In the genomic region with DNA sequence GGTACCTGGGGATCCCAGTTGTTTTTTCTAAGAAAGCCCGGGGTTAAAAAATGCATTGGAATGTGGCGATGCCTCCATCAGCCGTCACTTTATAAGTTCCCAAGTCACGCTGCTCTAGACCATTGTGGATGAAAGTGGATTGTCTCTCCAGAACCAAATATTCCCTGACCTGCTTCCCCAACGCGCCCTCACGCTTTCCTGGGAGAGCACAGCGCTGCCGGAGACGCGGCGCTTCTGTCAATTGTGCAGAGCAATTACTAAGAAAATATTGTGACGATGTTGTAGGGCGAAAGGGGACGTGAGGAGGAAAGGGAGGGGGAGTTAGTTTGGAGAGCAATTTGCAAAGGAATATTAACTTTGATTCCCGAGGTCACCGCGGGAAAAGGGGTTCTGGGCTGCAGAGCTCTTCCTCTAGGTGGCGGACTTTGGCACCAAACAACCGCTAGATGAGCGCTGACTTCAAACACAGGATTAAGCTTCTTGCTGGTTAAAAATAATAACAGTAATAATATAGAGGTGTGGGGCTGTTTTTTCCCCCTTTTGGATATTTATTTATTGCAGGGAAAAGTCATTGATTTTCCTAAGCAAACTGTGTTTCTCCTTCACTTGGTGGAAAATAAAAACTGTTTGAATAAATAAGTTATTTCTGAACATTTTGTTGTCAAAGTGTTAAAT, we compare ENCODE assay signal across 1 cellular context.
TF ChIP-seq lines count a peak whose summit lies in the region.

No MANE protein-coding gene starts in this region.

TF ChIP-seq in GM12878, 131 proteins besides CTCF, POLR2A, EP300 and RAD21 (continued from another document):
- TF ChIP-seq, protein P1, sequence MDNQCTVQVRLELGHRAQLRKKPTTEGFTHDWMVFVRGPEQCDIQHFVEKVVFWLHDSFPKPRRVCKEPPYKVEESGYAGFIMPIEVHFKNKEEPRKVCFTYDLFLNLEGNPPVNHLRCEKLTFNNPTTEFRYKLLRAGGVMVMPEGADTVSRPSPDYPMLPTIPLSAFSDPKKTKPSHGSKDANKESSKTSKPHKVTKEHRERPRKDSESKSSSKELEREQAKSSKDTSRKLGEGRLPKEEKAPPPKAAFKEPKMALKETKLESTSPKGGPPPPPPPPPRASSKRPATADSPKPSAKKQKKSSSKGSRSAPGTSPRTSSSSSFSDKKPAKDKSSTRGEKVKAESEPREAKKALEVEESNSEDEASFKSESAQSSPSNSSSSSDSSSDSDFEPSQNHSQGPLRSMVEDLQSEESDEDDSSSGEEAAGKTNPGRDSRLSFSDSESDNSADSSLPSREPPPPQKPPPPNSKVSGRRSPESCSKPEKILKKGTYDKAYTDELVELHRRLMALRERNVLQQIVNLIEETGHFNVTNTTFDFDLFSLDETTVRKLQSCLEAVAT (IDR thresholded peaks at IDR 0.05): no peak
- no peak for TF ChIP-seq NR2F1 (conservative IDR thresholded peaks at IDR 0.05)
- TF ChIP-seq, protein P2, sequence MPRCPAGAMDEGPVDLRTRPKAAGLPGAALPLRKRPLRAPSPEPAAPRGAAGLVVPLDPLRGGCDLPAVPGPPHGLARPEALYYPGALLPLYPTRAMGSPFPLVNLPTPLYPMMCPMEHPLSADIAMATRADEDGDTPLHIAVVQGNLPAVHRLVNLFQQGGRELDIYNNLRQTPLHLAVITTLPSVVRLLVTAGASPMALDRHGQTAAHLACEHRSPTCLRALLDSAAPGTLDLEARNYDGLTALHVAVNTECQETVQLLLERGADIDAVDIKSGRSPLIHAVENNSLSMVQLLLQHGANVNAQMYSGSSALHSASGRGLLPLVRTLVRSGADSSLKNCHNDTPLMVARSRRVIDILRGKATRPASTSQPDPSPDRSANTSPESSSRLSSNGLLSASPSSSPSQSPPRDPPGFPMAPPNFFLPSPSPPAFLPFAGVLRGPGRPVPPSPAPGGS (IDR thresholded peaks at IDR 0.05; ENCODE audit: borderline replicate concordance, insufficient read depth, low read depth, low read length, poor library complexity, severe bottlenecking): no peak
- no peak for TF ChIP-seq NBN (IDR thresholded peaks at IDR 0.05)
- peak; percentile 52; the same call in 1 of the 2 replicates for TF ChIP-seq SMC3 (IDR thresholded peaks at IDR 0.05; ENCODE audit: borderline replicate concordance, low read length)
- TF ChIP-seq EZH2 (IDR thresholded peaks at IDR 0.05; ENCODE audit: borderline replicate concordance, control insufficient read depth, low read depth, low read length): 0 out of 2 replicates have a peak, but pooled peaks have one; percentile 41
- TF ChIP-seq SMAD5 (IDR thresholded peaks at IDR 0.05; ENCODE audit: low read depth): no peak
- TF ChIP-seq, protein P3, sequence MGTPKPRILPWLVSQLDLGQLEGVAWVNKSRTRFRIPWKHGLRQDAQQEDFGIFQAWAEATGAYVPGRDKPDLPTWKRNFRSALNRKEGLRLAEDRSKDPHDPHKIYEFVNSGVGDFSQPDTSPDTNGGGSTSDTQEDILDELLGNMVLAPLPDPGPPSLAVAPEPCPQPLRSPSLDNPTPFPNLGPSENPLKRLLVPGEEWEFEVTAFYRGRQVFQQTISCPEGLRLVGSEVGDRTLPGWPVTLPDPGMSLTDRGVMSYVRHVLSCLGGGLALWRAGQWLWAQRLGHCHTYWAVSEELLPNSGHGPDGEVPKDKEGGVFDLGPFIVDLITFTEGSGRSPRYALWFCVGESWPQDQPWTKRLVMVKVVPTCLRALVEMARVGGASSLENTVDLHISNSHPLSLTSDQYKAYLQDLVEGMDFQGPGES (IDR thresholded peaks at IDR 0.05): no peak
- TF ChIP-seq, protein P4, sequence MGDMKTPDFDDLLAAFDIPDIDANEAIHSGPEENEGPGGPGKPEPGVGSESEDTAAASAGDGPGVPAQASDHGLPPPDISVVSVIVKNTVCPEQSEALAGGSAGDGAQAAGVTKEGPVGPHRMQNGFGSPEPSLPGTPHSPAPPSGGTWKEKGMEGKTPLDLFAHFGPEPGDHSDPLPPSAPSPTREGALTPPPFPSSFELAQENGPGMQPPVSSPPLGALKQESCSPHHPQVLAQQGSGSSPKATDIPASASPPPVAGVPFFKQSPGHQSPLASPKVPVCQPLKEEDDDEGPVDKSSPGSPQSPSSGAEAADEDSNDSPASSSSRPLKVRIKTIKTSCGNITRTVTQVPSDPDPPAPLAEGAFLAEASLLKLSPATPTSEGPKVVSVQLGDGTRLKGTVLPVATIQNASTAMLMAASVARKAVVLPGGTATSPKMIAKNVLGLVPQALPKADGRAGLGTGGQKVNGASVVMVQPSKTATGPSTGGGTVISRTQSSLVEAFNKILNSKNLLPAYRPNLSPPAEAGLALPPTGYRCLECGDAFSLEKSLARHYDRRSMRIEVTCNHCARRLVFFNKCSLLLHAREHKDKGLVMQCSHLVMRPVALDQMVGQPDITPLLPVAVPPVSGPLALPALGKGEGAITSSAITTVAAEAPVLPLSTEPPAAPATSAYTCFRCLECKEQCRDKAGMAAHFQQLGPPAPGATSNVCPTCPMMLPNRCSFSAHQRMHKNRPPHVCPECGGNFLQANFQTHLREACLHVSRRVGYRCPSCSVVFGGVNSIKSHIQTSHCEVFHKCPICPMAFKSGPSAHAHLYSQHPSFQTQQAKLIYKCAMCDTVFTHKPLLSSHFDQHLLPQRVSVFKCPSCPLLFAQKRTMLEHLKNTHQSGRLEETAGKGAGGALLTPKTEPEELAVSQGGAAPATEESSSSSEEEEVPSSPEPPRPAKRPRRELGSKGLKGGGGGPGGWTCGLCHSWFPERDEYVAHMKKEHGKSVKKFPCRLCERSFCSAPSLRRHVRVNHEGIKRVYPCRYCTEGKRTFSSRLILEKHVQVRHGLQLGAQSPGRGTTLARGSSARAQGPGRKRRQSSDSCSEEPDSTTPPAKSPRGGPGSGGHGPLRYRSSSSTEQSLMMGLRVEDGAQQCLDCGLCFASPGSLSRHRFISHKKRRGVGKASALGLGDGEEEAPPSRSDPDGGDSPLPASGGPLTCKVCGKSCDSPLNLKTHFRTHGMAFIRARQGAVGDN (IDR thresholded peaks at IDR 0.05): no peak
- TF ChIP-seq, protein P5, sequence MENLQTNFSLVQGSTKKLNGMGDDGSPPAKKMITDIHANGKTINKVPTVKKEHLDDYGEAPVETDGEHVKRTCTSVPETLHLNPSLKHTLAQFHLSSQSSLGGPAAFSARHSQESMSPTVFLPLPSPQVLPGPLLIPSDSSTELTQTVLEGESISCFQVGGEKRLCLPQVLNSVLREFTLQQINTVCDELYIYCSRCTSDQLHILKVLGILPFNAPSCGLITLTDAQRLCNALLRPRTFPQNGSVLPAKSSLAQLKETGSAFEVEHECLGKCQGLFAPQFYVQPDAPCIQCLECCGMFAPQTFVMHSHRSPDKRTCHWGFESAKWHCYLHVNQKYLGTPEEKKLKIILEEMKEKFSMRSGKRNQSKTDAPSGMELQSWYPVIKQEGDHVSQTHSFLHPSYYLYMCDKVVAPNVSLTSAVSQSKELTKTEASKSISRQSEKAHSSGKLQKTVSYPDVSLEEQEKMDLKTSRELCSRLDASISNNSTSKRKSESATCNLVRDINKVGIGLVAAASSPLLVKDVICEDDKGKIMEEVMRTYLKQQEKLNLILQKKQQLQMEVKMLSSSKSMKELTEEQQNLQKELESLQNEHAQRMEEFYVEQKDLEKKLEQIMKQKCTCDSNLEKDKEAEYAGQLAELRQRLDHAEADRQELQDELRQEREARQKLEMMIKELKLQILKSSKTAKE (IDR thresholded peaks at IDR 0.05; ENCODE audit: low read depth, poor library complexity, severe bottlenecking): no peak
- TF ChIP-seq STAT1 (conservative IDR thresholded peaks at IDR 0.05): no peak
- no peak for TF ChIP-seq FOXM1 (IDR thresholded peaks at IDR 0.05; ENCODE audit: low read depth, low read length)
- TF ChIP-seq, protein P6, sequence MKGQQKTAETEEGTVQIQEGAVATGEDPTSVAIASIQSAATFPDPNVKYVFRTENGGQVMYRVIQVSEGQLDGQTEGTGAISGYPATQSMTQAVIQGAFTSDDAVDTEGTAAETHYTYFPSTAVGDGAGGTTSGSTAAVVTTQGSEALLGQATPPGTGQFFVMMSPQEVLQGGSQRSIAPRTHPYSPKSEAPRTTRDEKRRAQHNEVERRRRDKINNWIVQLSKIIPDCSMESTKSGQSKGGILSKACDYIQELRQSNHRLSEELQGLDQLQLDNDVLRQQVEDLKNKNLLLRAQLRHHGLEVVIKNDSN (IDR thresholded peaks at IDR 0.05; ENCODE audit: borderline replicate concordance, extremely low read length, insufficient read depth, low read depth, low read length): no peak
- TF ChIP-seq ASH2L (IDR thresholded peaks at IDR 0.05; ENCODE audit: borderline replicate concordance, low read depth): no peak
- no peak for TF ChIP-seq JUND (IDR thresholded peaks at IDR 0.05; ENCODE audit: low read depth, low read length)
- TF ChIP-seq, protein P7, sequence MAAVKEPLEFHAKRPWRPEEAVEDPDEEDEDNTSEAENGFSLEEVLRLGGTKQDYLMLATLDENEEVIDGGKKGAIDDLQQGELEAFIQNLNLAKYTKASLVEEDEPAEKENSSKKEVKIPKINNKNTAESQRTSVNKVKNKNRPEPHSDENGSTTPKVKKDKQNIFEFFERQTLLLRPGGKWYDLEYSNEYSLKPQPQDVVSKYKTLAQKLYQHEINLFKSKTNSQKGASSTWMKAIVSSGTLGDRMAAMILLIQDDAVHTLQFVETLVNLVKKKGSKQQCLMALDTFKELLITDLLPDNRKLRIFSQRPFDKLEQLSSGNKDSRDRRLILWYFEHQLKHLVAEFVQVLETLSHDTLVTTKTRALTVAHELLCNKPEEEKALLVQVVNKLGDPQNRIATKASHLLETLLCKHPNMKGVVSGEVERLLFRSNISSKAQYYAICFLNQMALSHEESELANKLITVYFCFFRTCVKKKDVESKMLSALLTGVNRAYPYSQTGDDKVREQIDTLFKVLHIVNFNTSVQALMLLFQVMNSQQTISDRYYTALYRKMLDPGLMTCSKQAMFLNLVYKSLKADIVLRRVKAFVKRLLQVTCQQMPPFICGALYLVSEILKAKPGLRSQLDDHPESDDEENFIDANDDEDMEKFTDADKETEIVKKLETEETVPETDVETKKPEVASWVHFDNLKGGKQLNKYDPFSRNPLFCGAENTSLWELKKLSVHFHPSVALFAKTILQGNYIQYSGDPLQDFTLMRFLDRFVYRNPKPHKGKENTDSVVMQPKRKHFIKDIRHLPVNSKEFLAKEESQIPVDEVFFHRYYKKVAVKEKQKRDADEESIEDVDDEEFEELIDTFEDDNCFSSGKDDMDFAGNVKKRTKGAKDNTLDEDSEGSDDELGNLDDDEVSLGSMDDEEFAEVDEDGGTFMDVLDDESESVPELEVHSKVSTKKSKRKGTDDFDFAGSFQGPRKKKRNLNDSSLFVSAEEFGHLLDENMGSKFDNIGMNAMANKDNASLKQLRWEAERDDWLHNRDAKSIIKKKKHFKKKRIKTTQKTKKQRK (IDR thresholded peaks at IDR 0.05; ENCODE audit: low read depth, low read length): no peak
